ENCODE assay signal across 15 cellular contexts in genomic region chr3:14448756-14449728, GRCh38.
"Had no signal": no experiment of that assay in that cellular context is flagged by ENCODE, and none has a peak within 500 bp of the region (broad histone marks: within the 10 kb centered on the region; RNA-seq: fewer than 3 reads in every experiment).

No MANE protein-coding gene starts in this region.

- H3K4me1 Mint-ChIP-seq: activated naive CD4-positive, alpha-beta T cell treated with anti-CD3 and anti-CD28 coated beads, Interleukin-2, amount 10 ng/mL, durations not matched to agents 7 days and 5 days had no signal

- H3K4me3 Mint-ChIP-seq: activated naive CD4-positive, alpha-beta T cell treated with anti-CD3 and anti-CD28 coated beads, Interleukin-2, amount 10 ng/mL, durations not matched to agents 7 days and 5 days; activated T-cell treated with anti-CD3 and anti-CD28 coated beads, Interleukin-2, amount 50 U/mL, for 4 hours; stimulated activated naive CD8-positive, alpha-beta T cell treated with anti-CD3 and anti-CD28 coated beads, Interleukin-15, Interleukin-2, amounts not matched to agents 100 ng/mL and 50 ng/mL, for 24 hours; T-helper 2 cell treated with Interferon-gamma antibody and Interleukin-4, amounts not matched to agents 5 μg/mL and 100 μg/mL, for 36 hours had no signal

- ATAC-seq: activated T-cell treated with anti-CD3 and anti-CD28 coated beads, Interleukin-2, amount 50 U/mL, for 4 hours; left cardiac atrium; mucosa of descending colon; naive thymus-derived CD8-positive, alpha-beta T cell; psoas muscle had no signal

- H3K27me3 ChIP-seq: esophagus squamous epithelium, sigmoid colon, SJCRH30 had no signal

- H3K9me3 ChIP-seq: esophagus squamous epithelium, mucosa of descending colon, psoas muscle, sigmoid colon, SJCRH30, thoracic aorta had no signal

- DNase-seq: activated CD4-positive, CD25-positive, alpha-beta regulatory T cell treated with anti-CD3 and anti-CD28 coated beads, Interleukin-2, amount 50 U/mL, for 72 hours; activated naive CD4-positive, alpha-beta T cell treated with anti-CD3 and anti-CD28 coated beads, Interleukin-2, amount 10 ng/mL, durations not matched to agents 7 days and 5 days; activated T-cell treated with anti-CD3 and anti-CD28 coated beads, Interleukin-2, amount 50 U/mL, for 4 hours; esophagus squamous epithelium; foreskin fibroblast; left cardiac atrium; naive thymus-derived CD8-positive, alpha-beta T cell; occipital lobe; psoas muscle; sigmoid colon; SJCRH30 had no signal

- H3K27me3 Mint-ChIP-seq: activated naive CD4-positive, alpha-beta T cell treated with anti-CD3 and anti-CD28 coated beads, Interleukin-2, amount 10 ng/mL, durations not matched to agents 7 days and 5 days; naive thymus-derived CD8-positive, alpha-beta T cell; stimulated activated naive CD8-positive, alpha-beta T cell treated with anti-CD3 and anti-CD28 coated beads, Interleukin-15, Interleukin-2, amounts not matched to agents 100 ng/mL and 50 ng/mL, for 24 hours had no signal

- H3K9me3 Mint-ChIP-seq: activated naive CD4-positive, alpha-beta T cell treated with anti-CD3 and anti-CD28 coated beads, Interleukin-2, amount 10 ng/mL, durations not matched to agents 7 days and 5 days; activated T-cell treated with anti-CD3 and anti-CD28 coated beads, Interleukin-2, amount 50 U/mL, for 4 hours; naive thymus-derived CD8-positive, alpha-beta T cell; stimulated activated naive CD8-positive, alpha-beta T cell treated with anti-CD3 and anti-CD28 coated beads, Interleukin-15, Interleukin-2, amounts not matched to agents 100 ng/mL and 50 ng/mL, for 24 hours; T-helper 2 cell treated with Interferon-gamma antibody and Interleukin-4, amounts not matched to agents 5 μg/mL and 100 μg/mL, for 36 hours had no signal

- H3K4me3 ChIP-seq: esophagus squamous epithelium, mucosa of descending colon, psoas muscle, sigmoid colon, SJCRH30, thoracic aorta had no signal

- H3K27ac ChIP-seq: esophagus squamous epithelium, psoas muscle, sigmoid colon, SJCRH30, thoracic aorta had no signal

- H3K27ac Mint-ChIP-seq: stimulated activated naive CD8-positive, alpha-beta T cell treated with anti-CD3 and anti-CD28 coated beads, Interleukin-15, Interleukin-2, amounts not matched to agents 100 ng/mL and 50 ng/mL, for 24 hours; T-helper 2 cell treated with Interferon-gamma antibody and Interleukin-4, amounts not matched to agents 5 μg/mL and 100 μg/mL, for 36 hours had no signal
